Comparison of ENCODE assay signal across 28 cellular contexts in the genomic region with DNA sequence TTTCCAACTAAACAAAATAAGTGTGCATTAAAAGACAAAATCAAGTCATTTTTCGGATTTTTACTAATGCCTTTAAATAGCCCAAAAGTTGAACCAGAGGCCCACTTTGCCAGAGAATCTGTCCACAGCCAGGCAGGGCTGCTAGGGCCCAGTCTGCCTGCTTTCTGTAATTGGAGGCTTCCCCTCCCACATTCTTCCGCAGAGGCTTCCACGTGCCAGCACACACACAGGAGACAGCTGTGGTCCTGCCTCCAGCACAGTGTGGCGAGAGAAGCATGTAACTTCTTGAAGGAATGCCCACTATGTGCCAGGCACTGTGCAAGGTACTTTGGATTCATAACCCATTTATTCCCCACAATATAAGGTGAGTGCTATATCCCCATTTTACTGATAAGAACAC. TPM values are rescaled to one million over a fixed set of nuclear protein-coding genes. Genes with fewer than 3 reads are reported as not detected.
DNase-seq lines count a peak whose midpoint lies in the region; ATAC-seq and TF ChIP-seq lines count a peak whose summit lies in the region.
"Had no signal": no experiment of that assay in that cellular context is flagged by ENCODE, and none has a peak within 500 bp of the region (broad histone marks: within the 10 kb centered on the region; RNA-seq: fewer than 3 reads in every experiment).

No MANE protein-coding gene starts in this region.

- H3K4me3 ChIP-seq in AG10803 (ENCODE audit: low read length) = no peak overlapping the region
- H3K4me3 ChIP-seq: body of pancreas, GM12878, pancreas had no signal

- TF ChIP-seq CTCF in AG10803 (conservative IDR thresholded peaks at IDR 0.05; ENCODE audit: low read length) = no peak

- DNase-seq in AG10803 (ENCODE audit: low read depth) = peak; percentile 58
- DNase-seq in LHCN-M2 (ENCODE audit: low read depth) = peak; percentile 44
- DNase-seq in dedifferentiated amniotic fluid mesenchymal stem cell (ENCODE audit: extremely low spot score) = peak; percentile 16
- DNase-seq in myocyte (ENCODE audit: low read depth) = peak; percentile 82
- DNase-seq in KG1 (lab: John Stamatoyannopoulos, UW) = no peak
- no peak for DNase-seq in NCI-H187 treated with DMSO at 0.1 percent for 48 hours (lab: John Stamatoyannopoulos, UW)
- DNase-seq in Right ventricle myocardium superior = no peak
- DNase-seq: activated CD4-positive, alpha-beta T cell treated with anti-CD3 and anti-CD28 coated beads for 4 hours; activated CD8-positive, alpha-beta memory T cell treated with anti-CD3 and anti-CD28 coated beads, Interleukin-2, amount 10 ng/mL, durations not matched to agents 7 days and 5 days; activated naive CD8-positive, alpha-beta T cell treated with anti-CD3 and anti-CD28 coated beads for 36 hours; body of pancreas; CD8-positive, alpha-beta T cell; DMS53; H7; mesenchymal stem cell; naive B cell; NCI-H1092; NCI-H2029 treated with DMSO at 0.1 percent for 48 hours; NCI-H446; NK-92 treated with Interleukin-12 subunit alpha and Interleukin-12 subunit beta, amount 100 ng/mL, for 24 hours; pancreas had no signal

- intact Hi-C loops in Right ventricle myocardium superior (cut with DNase I) = no loop called here

- ATAC-seq in Right ventricle myocardium superior (ENCODE audit: poor library complexity) (no peak), GM21576 (IDR thresholded peaks at IDR 0.05; ENCODE audit: unreplicated experiment) (no peak)
- ATAC-seq: activated CD8-positive, alpha-beta memory T cell treated with anti-CD3 and anti-CD28 coated beads, Interleukin-2, amount 10 ng/mL, durations not matched to agents 7 days and 5 days; body of pancreas; CD8-positive, alpha-beta T cell; GM12878; pancreas; stimulated activated memory B cell treated with anti-CD40 and anti-IgM and Interleukin-4, amounts not matched to agents 10 μg/mL and 1 μg/mL and 100 μg/mL, for 72 hours had no signal

RNA-seq across cellular contexts. Expression of a gene that starts 11.3 kb away (rescaled TPM):
- total RNA-seq in LHCN-M2 (2014; rRNA removed) = not detected in 2 replicates
- polyA plus RNA-seq in LHCN-M2 (2012) = not detected
- total RNA-seq in myocyte = not detected in 2 replicates
- not detected for polyA plus RNA-seq in myocyte (2012)
- total RNA-seq in Right ventricle myocardium superior = not detected
- total RNA-seq: activated CD8-positive, alpha-beta memory T cell treated with anti-CD3 and anti-CD28 coated beads, Interleukin-2, amount 10 ng/mL, durations not matched to agents 7 days and 5 days; activated naive CD8-positive, alpha-beta T cell treated with anti-CD3 and anti-CD28 coated beads for 36 hours; activated T-helper 1 cell treated with anti-CD3 and anti-CD28 coated beads, Interleukin-12 subunit alpha, Interleukin-12 subunit beta, Interleukin-2, Interleukin-4 antibody, amounts not matched to agents 30 ng/mL and 10 ng/mL and 1 ng/mL, durations not matched to agents 14 hours and 24 hours and 36 hours; CD8-positive, alpha-beta T cell; frontal cortex; GM12878; H7; temporal lobe had no signal
- polyA plus RNA-seq: AG04450, GM12878 had no signal

RNA-seq across cellular contexts. Expression of a gene that starts 30.8 kb away (rescaled TPM):
- not detected in 2 replicates for total RNA-seq in LHCN-M2 (2014; rRNA removed)
- not detected for polyA plus RNA-seq in LHCN-M2 (2012)
- total RNA-seq in myocyte = not detected in 2 replicates
- polyA plus RNA-seq in myocyte (2012) = not detected
- 3.8 TPM for total RNA-seq in Right ventricle myocardium superior
- total RNA-seq: activated CD8-positive, alpha-beta memory T cell treated with anti-CD3 and anti-CD28 coated beads, Interleukin-2, amount 10 ng/mL, durations not matched to agents 7 days and 5 days; activated naive CD8-positive, alpha-beta T cell treated with anti-CD3 and anti-CD28 coated beads for 36 hours; activated T-helper 1 cell treated with anti-CD3 and anti-CD28 coated beads, Interleukin-12 subunit alpha, Interleukin-12 subunit beta, Interleukin-2, Interleukin-4 antibody, amounts not matched to agents 30 ng/mL and 10 ng/mL and 1 ng/mL, durations not matched to agents 14 hours and 24 hours and 36 hours; CD8-positive, alpha-beta T cell had no signal
- polyA plus RNA-seq: AG04450, GM12878 had no signal

Comparison
In these comparisons a context has a peak if more than half of its experiments do, and no peak if none do; other contexts are left out.
1. DNase-seq: peak in AG10803 (single experiment), LHCN-M2 (single experiment), dedifferentiated amniotic fluid mesenchymal stem cell (single experiment) and myocyte (single experiment); none in KG1 (single experiment), NCI-H187 treated with DMSO at 0.1 percent for 48 hours (single experiment) and Right ventricle myocardium superior (single experiment).